ENCODE assay signal across 8 cellular contexts in the genomic region with DNA sequence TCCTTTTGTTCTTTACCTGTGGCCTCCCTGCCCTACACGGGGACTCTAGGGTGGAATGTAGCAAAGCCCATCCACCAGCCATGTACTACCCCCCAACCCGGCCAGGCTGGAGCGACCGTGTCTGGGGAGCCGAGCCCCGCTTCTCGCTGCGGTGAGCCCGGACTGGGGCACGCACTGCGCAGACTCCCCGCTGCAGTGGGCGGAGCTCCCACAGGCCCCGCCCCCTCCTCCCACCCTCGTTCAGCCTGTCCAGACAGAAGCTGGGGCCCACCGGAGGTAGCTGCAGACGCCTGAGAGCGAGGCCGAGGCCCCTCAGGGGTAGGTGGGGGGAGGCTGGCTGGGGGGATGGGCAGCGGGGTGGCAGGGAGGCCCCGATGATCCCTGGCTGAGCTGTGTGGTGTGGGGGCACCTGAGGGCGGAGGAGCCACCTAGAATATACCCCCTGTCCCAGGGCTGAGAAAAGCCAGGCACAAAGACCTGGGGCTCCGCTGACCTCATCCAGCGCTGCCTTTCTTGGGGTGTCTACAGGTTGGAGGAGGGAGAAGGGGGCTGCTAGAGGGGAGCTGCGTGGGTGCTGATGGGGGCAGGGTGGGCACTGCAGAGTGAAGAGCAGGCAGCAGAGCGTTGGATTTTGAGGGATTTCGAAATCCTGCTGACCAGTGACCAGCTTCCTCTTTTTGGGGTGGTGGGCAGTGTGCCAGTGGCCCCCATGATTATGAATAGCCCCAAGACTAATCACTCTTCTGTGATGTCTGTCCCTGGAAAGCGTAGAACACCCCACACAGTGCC. TPM values are rescaled to one million over a fixed set of nuclear protein-coding genes. Genes with fewer than 3 reads are reported as not detected.
DNase-seq lines count a peak whose midpoint lies in the region; ATAC-seq and TF ChIP-seq lines count a peak whose summit lies in the region.

No MANE protein-coding gene starts in this region.

- no peak overlapping the region for H3K27ac ChIP-seq in esophagus (ENCODE audit: low read depth in 2 of 2, low read length in 1 of 2)
- no peak overlapping the region for H3K27ac ChIP-seq in mucosa of rectum (ENCODE audit: low read depth in 2 of 2, low read length in 2 of 2)

- intact Hi-C loops in CD14-positive monocyte (cut with micrococcal nuclease) = loop anchor here in 1 of 2 donors (2.0 to 10.0 kb wide), 2 partner anchors 17 to 99 kb away; a partner anchor contains a TSS

- H3K36me3 Mint-ChIP-seq in CD14-positive monocyte = peaks cover 32 to 47% of the 10 kb centered on the region in 2 donors
- H3K36me3 Mint-ChIP-seq in stimulated activated memory B cell treated with anti-CD40 and anti-IgM and Interleukin-4, amounts not matched to agents 10 μg/mL and 1 μg/mL and 100 μg/mL, for 72 hours = peaks cover 22% of the 10 kb centered on the region

- H3K9me3 ChIP-seq in esophagus (ENCODE audit: control insufficient read depth in 2 of 2, insufficient read depth in 1 of 2, low read depth in 1 of 2, low read length in 1 of 2) = no peaks in the 10 kb centered on the region
- H3K9me3 ChIP-seq in mucosa of rectum (ENCODE audit: control insufficient read depth in 2 of 2, low read length in 2 of 2) = no peaks in the 10 kb centered on the region

- H3K36me3 ChIP-seq in esophagus (ENCODE audit: control insufficient read depth in 2 of 2, insufficient read depth in 2 of 2, low read length in 1 of 2) (peaks cover 8% of the 10 kb centered on the region in 2 donors), mucosa of rectum (ENCODE audit: control insufficient read depth in 2 of 2, insufficient read depth in 2 of 2, low read length in 2 of 2) (peaks cover 15 to 16% of the 10 kb centered on the region in 2 donors)

- TF ChIP-seq EP300 in Ishikawa (IDR thresholded peaks at IDR 0.05; ENCODE audit: borderline replicate concordance) = no peak

- peaks cover 0 to 2% (median 0%) of the 10 kb centered on the region in 3 donors for H3K27me3 Mint-ChIP-seq in CD14-positive monocyte (ENCODE audit: low read depth in 3 of 3)
- no peaks in the 10 kb centered on the region for H3K27me3 Mint-ChIP-seq in stimulated activated memory B cell treated with anti-CD40 and anti-IgM and Interleukin-4, amounts not matched to agents 10 μg/mL and 1 μg/mL and 100 μg/mL, for 72 hours

- peaks cover 0 to 2% (median 0%) of the 10 kb centered on the region in 7 donors for H3K9me3 Mint-ChIP-seq in CD14-positive monocyte
- H3K9me3 Mint-ChIP-seq in stimulated activated memory B cell treated with anti-CD40 and anti-IgM and Interleukin-4, amounts not matched to agents 10 μg/mL and 1 μg/mL and 100 μg/mL, for 72 hours = no peaks in the 10 kb centered on the region

- H3K4me3 ChIP-seq in esophagus (ENCODE audit: low read depth in 1 of 2, low read length in 2 of 2) (peak overlapping the region; percentile 33 to 42), mucosa of rectum (ENCODE audit: low read length in 2 of 2) (peak overlapping the region; percentile 2 to 16)

- peaks cover 61% of the 10 kb centered on the region for H3K4me1 Mint-ChIP-seq in CD14-positive monocyte
- peaks cover 16% of the 10 kb centered on the region for H3K4me1 Mint-ChIP-seq in stimulated activated memory B cell treated with anti-CD40 and anti-IgM and Interleukin-4, amounts not matched to agents 10 μg/mL and 1 μg/mL and 100 μg/mL, for 72 hours

- H3K27ac Mint-ChIP-seq in CD14-positive monocyte = peak overlapping the region; percentile 77 to 94 (median 87)
- no peak overlapping the region for H3K27ac Mint-ChIP-seq in stimulated activated memory B cell treated with anti-CD40 and anti-IgM and Interleukin-4, amounts not matched to agents 10 μg/mL and 1 μg/mL and 100 μg/mL, for 72 hours

- H3K9ac ChIP-seq in mucosa of rectum (ENCODE audit: low read depth in 1 of 2, low read length in 2 of 2) = peak overlapping the region in 1 of 2 donors; percentile 38

- whole genome bisulfite sequencing in esophagus, 2 donors = 23 to 32% methylated on average over 28 of the region's 28 CpGs

- peak; percentile 39 for ATAC-seq in stimulated activated memory B cell treated with anti-CD40 and anti-IgM and Interleukin-4, amounts not matched to agents 10 μg/mL and 1 μg/mL and 100 μg/mL, for 72 hours
- ATAC-seq in HG02981 (IDR thresholded peaks at IDR 0.05; ENCODE audit: unreplicated experiment) (no peak), HG03159 (IDR thresholded peaks at IDR 0.05; ENCODE audit: unreplicated experiment) (no peak)

- no peak for TF ChIP-seq RAD21 in Ishikawa (IDR thresholded peaks at IDR 0.05; ENCODE audit: low read depth)

- no peak for TF ChIP-seq CTCF in CD14-positive monocyte (IDR thresholded peaks at IDR 0.05)

- no peaks in the 10 kb centered on the region for H3K27me3 ChIP-seq in esophagus (ENCODE audit: control insufficient read depth in 1 of 2, insufficient read depth in 2 of 2, low read length in 2 of 2)
- no peaks in the 10 kb centered on the region for H3K27me3 ChIP-seq in mucosa of rectum (ENCODE audit: control insufficient read depth in 2 of 2, insufficient read depth in 2 of 2, low read length in 2 of 2)

- H3K4me3 Mint-ChIP-seq in CD14-positive monocyte = peak overlapping the region; percentile 76 to 81
- peak overlapping the region; percentile 43 for H3K4me3 Mint-ChIP-seq in stimulated activated memory B cell treated with anti-CD40 and anti-IgM and Interleukin-4, amounts not matched to agents 10 μg/mL and 1 μg/mL and 100 μg/mL, for 72 hours

- H3K4me1 ChIP-seq in esophagus (ENCODE audit: control insufficient read depth in 2 of 2, insufficient read depth in 2 of 2, low read length in 1 of 2) = peaks cover 0 to 4% of the 10 kb centered on the region in 2 donors
- no peaks in the 10 kb centered on the region for H3K4me1 ChIP-seq in mucosa of rectum (ENCODE audit: control insufficient read depth in 2 of 2, insufficient read depth in 2 of 2, low read length in 2 of 2)

- DNase-seq in CD14-positive monocyte (ENCODE audit: low spot score) = peak; percentile 85
- DNase-seq in activated CD8-positive, alpha-beta memory T cell treated with anti-CD3 and anti-CD28 coated beads for 24 hours = peak; percentile 85

TF ChIP-seq in Ishikawa, 13 proteins besides CTCF, POLR2A, EP300 and RAD21:
- TF ChIP-seq CEBPB (IDR thresholded peaks at IDR 0.05) = 0 out of 2 replicates have a peak, but pooled peaks have one; percentile 28
- no peak for TF ChIP-seq FOXM1 (IDR thresholded peaks at IDR 0.05; ENCODE audit: borderline replicate concordance, low read depth)
- peak; percentile 62 for TF ChIP-seq TAF1 (IDR thresholded peaks at IDR 0.05; ENCODE audit: low read depth)

RNA-seq across cellular contexts. Expression of a gene that starts 17.3 kb away (rescaled TPM):
- 100 to 1,000 TPM; 168 to 170 TPM for polyA plus RNA-seq in CD14-positive monocyte
- polyA plus RNA-seq in esophagus = 10 to 100 TPM; 46.6 to 60.1 TPM

RNA-seq across cellular contexts. Expression of a gene that starts 17.6 kb away (rescaled TPM):
- polyA plus RNA-seq in CD14-positive monocyte (1 to 10 TPM; 7.6 to 8.0 TPM), esophagus (10 to 100 TPM; 13.8 to 15.4 TPM)

RNA-seq across cellular contexts. Expression of a gene that starts 24.2 kb away (rescaled TPM):
- polyA plus RNA-seq in CD14-positive monocyte (not detected), esophagus (under 1 TPM; 0.04 to 0.08 TPM)

RNA-seq across cellular contexts. Expression of a gene that starts 47.4 kb away (rescaled TPM):
- polyA plus RNA-seq in CD14-positive monocyte = under 1 TPM in 1 of 2 donors, not detected in 1; 0.13 TPM
- polyA plus RNA-seq in esophagus = 1 to 10 TPM; 1.0 to 1.1 TPM

RNA-seq across cellular contexts. Expression of a gene that starts 60.0 kb away (rescaled TPM):
- 10 to 100 TPM; 21.0 to 21.6 TPM for polyA plus RNA-seq in CD14-positive monocyte
- 10 to 100 TPM; 20.7 to 21.5 TPM for polyA plus RNA-seq in esophagus
